18 cellular contexts compared by ENCODE assay signal in the genomic region with DNA sequence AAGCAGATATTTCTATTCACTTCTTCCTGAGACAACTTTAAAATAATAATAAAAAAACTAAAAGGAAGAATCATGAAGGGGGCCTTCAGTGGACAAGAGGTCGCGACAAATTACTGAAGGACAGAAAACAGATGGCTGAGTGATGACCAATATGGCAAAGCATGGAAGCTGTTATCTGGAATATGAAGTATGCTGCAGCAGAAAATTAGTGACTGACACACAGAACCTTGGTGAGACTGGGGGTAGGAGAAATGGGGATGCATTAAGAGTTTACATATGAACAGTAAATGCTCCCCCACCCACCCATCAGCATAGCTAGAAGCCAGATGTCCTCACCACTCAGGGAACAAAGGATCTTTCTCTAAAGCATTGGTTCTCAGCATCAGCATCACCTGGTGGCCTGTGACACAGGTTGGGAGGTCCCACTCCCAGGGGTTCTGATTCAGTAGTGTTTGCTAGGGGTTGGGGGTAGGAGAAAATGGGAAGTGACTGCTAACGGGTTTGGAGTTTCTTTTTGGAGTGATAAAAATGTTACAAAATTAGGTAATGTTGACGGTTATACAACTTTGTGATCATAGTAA.
"Had no signal": no experiment of that assay in that cellular context is flagged by ENCODE, and none has a peak within 500 bp of the region (broad histone marks: within the 10 kb centered on the region; RNA-seq: fewer than 3 reads in every experiment).

No MANE protein-coding gene starts in this region.

- DNase-seq: activated gamma-delta T cell treated with Interleukin-2 at 50 U/mL for 16 hours; activated T-cell treated with anti-CD3 and anti-CD28 coated beads, Interleukin-2, amount 50 U/mL, for 1 hour; colonic mucosa; dorsolateral prefrontal cortex; effector memory CD8-positive, alpha-beta T cell; hippocampal formation; occipital lobe; posterior cingulate gyrus; stimulated activated CD4-positive, alpha-beta T cell treated with anti-CD3 and anti-CD28 coated beads, Interleukin-2, amount 100 ng/mL, for 48 hours; stimulated activated CD8-positive, alpha-beta memory T cell treated with anti-CD3 and anti-CD28 coated beads, Interleukin-4, amount 100 ng/mL, for 48 hours; stimulated activated naive B cell treated with anti-CD40 and anti-IgM and Interleukin-4, amounts not matched to agents 10 μg/mL and 1 μg/mL and 100 μg/mL, for 72 hours; T-helper 9 cell; transverse colon; uterus had no signal

- H3K27ac Mint-ChIP-seq: activated naive CD4-positive, alpha-beta T cell treated with anti-CD3 and anti-CD28 coated beads, Interleukin-2, amount 50 U/mL, for 24 hours; effector memory CD8-positive, alpha-beta T cell; stimulated activated naive B cell treated with anti-CD40 and anti-IgM and Interleukin-4, amounts not matched to agents 10 μg/mL and 1 μg/mL and 100 μg/mL, for 72 hours had no signal

- H3K4me3 Mint-ChIP-seq: activated naive CD4-positive, alpha-beta T cell treated with anti-CD3 and anti-CD28 coated beads, Interleukin-2, amount 50 U/mL, for 24 hours; effector memory CD8-positive, alpha-beta T cell; stimulated activated naive B cell treated with anti-CD40 and anti-IgM and Interleukin-4, amounts not matched to agents 10 μg/mL and 1 μg/mL and 100 μg/mL, for 72 hours had no signal

- ATAC-seq: effector memory CD8-positive, alpha-beta T cell; sciatic nerve; stimulated activated naive B cell treated with anti-CD40 and anti-IgM and Interleukin-4, amounts not matched to agents 10 μg/mL and 1 μg/mL and 100 μg/mL, for 72 hours had no signal

- H3K36me3 ChIP-seq: colonic mucosa, esophagus muscularis mucosa, uterus had no signal

- H3K27ac ChIP-seq: colonic mucosa, dorsolateral prefrontal cortex, esophagus muscularis mucosa, transverse colon, uterus had no signal

- H3K4me3 ChIP-seq: colonic mucosa, dorsolateral prefrontal cortex, esophagus muscularis mucosa, smooth muscle cell, transverse colon, uterus had no signal

- H3K4me1 ChIP-seq: colonic mucosa, transverse colon, uterus had no signal

- H3K27me3 ChIP-seq: colonic mucosa, dorsolateral prefrontal cortex, esophagus muscularis mucosa, transverse colon, uterus had no signal

- H3K27me3 Mint-ChIP-seq: activated naive CD4-positive, alpha-beta T cell treated with anti-CD3 and anti-CD28 coated beads, Interleukin-2, amount 50 U/mL, for 24 hours; effector memory CD8-positive, alpha-beta T cell; stimulated activated naive B cell treated with anti-CD40 and anti-IgM and Interleukin-4, amounts not matched to agents 10 μg/mL and 1 μg/mL and 100 μg/mL, for 72 hours had no signal

- H3K9me3 ChIP-seq: colonic mucosa had no signal
